ENCODE assay signal across 8 cellular contexts in genomic region chr22:41801886-41802285, GRCh38. TPM values are rescaled to one million over a fixed set of nuclear protein-coding genes. Genes with fewer than 3 reads are reported as not detected.
DNase-seq lines count a peak whose midpoint lies in the region; ATAC-seq and TF ChIP-seq lines count a peak whose summit lies in the region.

No MANE protein-coding gene starts in this region.

- H3K4me3 Mint-ChIP-seq in activated T-cell treated with anti-CD3 and anti-CD28 coated beads, Interleukin-2, amount 50 U/mL, for 72 hours, result peak overlapping the region; percentile 85 to 97

- no peak for TF ChIP-seq CTCF in epithelial cell of esophagus (IDR thresholded peaks at IDR 0.05; ENCODE audit: insufficient read depth, low read depth, low read length, missing control alignments)

- H3K36me3 ChIP-seq in SJCRH30, result no peaks in the 10 kb centered on the region
- H3K36me3 ChIP-seq in skeletal muscle tissue (ENCODE audit: control insufficient read depth in 3 of 3, insufficient read depth in 3 of 3, low read length in 3 of 3), result no peaks in the 10 kb centered on the region

- H3K27me3 Mint-ChIP-seq in activated T-cell treated with anti-CD3 and anti-CD28 coated beads, Interleukin-2, amount 50 U/mL, for 72 hours (ENCODE audit: low read depth), result no peaks in the 10 kb centered on the region

- no peaks in the 10 kb centered on the region for H3K9me3 Mint-ChIP-seq in activated T-cell treated with anti-CD3 and anti-CD28 coated beads, Interleukin-2, amount 50 U/mL, for 72 hours

- H3K9me3 ChIP-seq in SJCRH30 (replicated peaks) (no peaks in the 10 kb centered on the region), skeletal muscle tissue (ENCODE audit: control insufficient read depth in 3 of 3, low read length in 3 of 3) (no peaks in the 10 kb centered on the region)

- no peaks in the 10 kb centered on the region for H3K27me3 ChIP-seq in SJCRH30
- no peaks in the 10 kb centered on the region for H3K27me3 ChIP-seq in skeletal muscle tissue (ENCODE audit: control insufficient read depth in 3 of 3, insufficient read depth in 3 of 3, low read length in 3 of 3)

- H3K27ac ChIP-seq in SJCRH30, result no peak overlapping the region
- no peak overlapping the region for H3K27ac ChIP-seq in skeletal muscle tissue (ENCODE audit: low read depth, low read length)

- no peak overlapping the region for H3K27ac Mint-ChIP-seq in activated T-cell treated with anti-CD3 and anti-CD28 coated beads, Interleukin-2, amount 50 U/mL, for 72 hours

- no peak for DNase-seq in activated T-cell treated with anti-CD3 and anti-CD28 coated beads, Interleukin-2, amount 50 U/mL, for 72 hours
- no peak for DNase-seq in activated T-cell treated with anti-CD3 and anti-CD28 coated beads, Interleukin-2, amount 50 U/mL, for 48 hours
- DNase-seq in SJCRH30 (no peak), epithelial cell of esophagus (ENCODE audit: low read depth) (no peak), medulla oblongata (ENCODE audit: extremely low spot score) (no peak)
- DNase-seq in stimulated activated CD8-positive, alpha-beta memory T cell treated with anti-CD3 and anti-CD28 coated beads, Interleukin-4, amount 100 ng/mL, for 48 hours, result no peak

- H3K4me1 ChIP-seq in SJCRH30 (peaks cover 5% of the 10 kb centered on the region; the same call in 1 of the 2 replicates), skeletal muscle tissue (ENCODE audit: control insufficient read depth in 3 of 3, insufficient read depth in 3 of 3, low read length in 3 of 3) (peaks cover 17 to 32% (median 24%) of the 10 kb centered on the region in 3 donors)

- ATAC-seq in activated T-cell treated with anti-CD3 and anti-CD28 coated beads, Interleukin-2, amount 50 U/mL, for 72 hours (replicated peaks in 1 of 2), result no peak
- ATAC-seq in HG02973 (IDR thresholded peaks at IDR 0.05; ENCODE audit: unreplicated experiment), result no peak

- H3K36me3 Mint-ChIP-seq in activated T-cell treated with anti-CD3 and anti-CD28 coated beads, Interleukin-2, amount 50 U/mL, for 72 hours (ENCODE audit: insufficient read depth in 2 of 2), result peaks cover 0 to 2% of the 10 kb centered on the region in 2 donors

- H3K9ac ChIP-seq in skeletal muscle tissue (ENCODE audit: low read depth in 1 of 3, low read length in 3 of 3), result peak overlapping the region; percentile 95 to 96 (median 95)

- H3K4me3 ChIP-seq in SJCRH30 (peak overlapping the region; percentile 83), epithelial cell of esophagus (ENCODE audit: low read length) (peak overlapping the region; percentile 93), skeletal muscle tissue (ENCODE audit: low read length in 3 of 3) (peak overlapping the region; percentile 92 to 98 (median 96))

- H3K4me1 Mint-ChIP-seq in activated T-cell treated with anti-CD3 and anti-CD28 coated beads, Interleukin-2, amount 50 U/mL, for 72 hours (ENCODE audit: low read depth), result peaks cover 52% of the 10 kb centered on the region

RNA-seq across cellular contexts. Expression of gene CCDC134, which starts 1.4 kb away (rescaled TPM):
- 10 to 100 TPM; 18.9 to 23.1 TPM for total RNA-seq in activated T-cell treated with anti-CD3 and anti-CD28 coated beads, Interleukin-2, amount 50 U/mL, for 72 hours
- 19.8 and 21.2 TPM in 2 replicates for total RNA-seq in SJCRH30 (2014; rRNA removed; shearing (Covaris generic))
- 30.3 TPM for total RNA-seq in skeletal muscle tissue

RNA-seq across cellular contexts. Expression of gene SREBF2, which starts 31.0 kb away (rescaled TPM):
- total RNA-seq in activated T-cell treated with anti-CD3 and anti-CD28 coated beads, Interleukin-2, amount 50 U/mL, for 72 hours, result 100 to 1,000 TPM; 127 to 131 TPM
- 100 and 103 TPM in 2 replicates for total RNA-seq in SJCRH30 (2014; rRNA removed; shearing (Covaris generic))
- total RNA-seq in skeletal muscle tissue, result 20.9 TPM
